Comparison of ENCODE assay signal across 7 cellular contexts in genomic region chr7:99312316-99313203, GRCh38. TPM values are rescaled to one million over a fixed set of nuclear protein-coding genes. Genes with fewer than 3 reads are reported as not detected.
A peak's percentile ranks its signal among the peaks of the same experiment; 100 is the strongest.
DNase-seq lines count a peak whose midpoint lies in the region; ATAC-seq and TF ChIP-seq lines count a peak whose summit lies in the region.

No MANE protein-coding gene starts in this region.

- DNase-seq in GM12864 (ENCODE audit: low read depth), result peak; percentile 25
- peak; percentile 92 for DNase-seq in NAMALWA (ENCODE audit: low spot score)
- DNase-seq in T-helper 22 cell (ENCODE audit: low read depth), result peak; percentile 18
- DNase-seq in anterior cingulate cortex (lab: John Stamatoyannopoulos, UW), result peak in 50 of 58 donors; percentile 4 to 84 (median 35)
- DNase-seq in hepatocyte (ENCODE audit: low spot score), result peak; percentile 83
- DNase-seq in smooth muscle cell (lab: John Stamatoyannopoulos, UW; ENCODE audit: unreplicated experiment), result peak; percentile 18

- H3K9me2 ChIP-seq in hepatocyte (replicated peaks; ENCODE audit: insufficient read depth), result no peaks in the 10 kb centered on the region

- H3K27ac ChIP-seq in hepatocyte (no peak overlapping the region), smooth muscle cell (ENCODE audit: low read depth) (no peak overlapping the region)

- H3F3A ChIP-seq in smooth muscle cell (ENCODE audit: low read depth), result no peaks in the 10 kb centered on the region

- TF ChIP-seq CTCF in GM12864 (IDR thresholded peaks at IDR 0.05; ENCODE audit: low read depth, low read length, missing control alignments), result peak; percentile 82
- TF ChIP-seq CTCF in hepatocyte (IDR thresholded peaks at IDR 0.05; ENCODE audit: poor library complexity), result peak; percentile 94
- TF ChIP-seq CTCF in smooth muscle cell (IDR thresholded peaks at IDR 0.05; ENCODE audit: borderline replicate concordance, insufficient read depth, poor library complexity, severe bottlenecking), result peak; percentile 86

- H3K36me3 ChIP-seq in hepatocyte (replicated peaks; ENCODE audit: insufficient read depth, low read depth), result no peaks in the 10 kb centered on the region
- no peaks in the 10 kb centered on the region for H3K36me3 ChIP-seq in smooth muscle cell (ENCODE audit: low read depth)

- WGBS in hepatocyte (ENCODE audit: low lambda C conversion rate, missing lambda C conversion rate), result 52% methylated on average over 16 of the region's 16 CpGs
- WGBS in smooth muscle cell (ENCODE audit: low lambda C conversion rate), result 53% methylated on average over 16 of the region's 16 CpGs

- ATAC-seq in HG03025 (IDR thresholded peaks at IDR 0.05; ENCODE audit: low FRiP score, unreplicated experiment), result no peak

- H4K20me1 ChIP-seq in hepatocyte (ENCODE audit: insufficient read depth, poor library complexity, severe bottlenecking), result no peaks in the 10 kb centered on the region
- H4K20me1 ChIP-seq in smooth muscle cell (ENCODE audit: low read depth), result no peaks in the 10 kb centered on the region

- peak overlapping the region; percentile 48 for H3K4me2 ChIP-seq in hepatocyte
- H3K4me2 ChIP-seq in smooth muscle cell, result no peak overlapping the region

- no peaks in the 10 kb centered on the region for H3K4me1 ChIP-seq in hepatocyte (ENCODE audit: insufficient read depth)
- no peaks in the 10 kb centered on the region for H3K4me1 ChIP-seq in smooth muscle cell (ENCODE audit: low read depth)

- H2AFZ ChIP-seq in hepatocyte (no peak overlapping the region), smooth muscle cell (ENCODE audit: low read depth) (no peak overlapping the region)

- H3K27me3 ChIP-seq in hepatocyte (no peaks in the 10 kb centered on the region), smooth muscle cell (ENCODE audit: low read depth) (no peaks in the 10 kb centered on the region)

- H3K4me3 ChIP-seq in GM12864 (ENCODE audit: low read depth, low read length), result peak overlapping the region; percentile 5; the same call in 1 of the 2 replicates
- H3K4me3 ChIP-seq in hepatocyte, result no peak overlapping the region
- no peak overlapping the region for H3K4me3 ChIP-seq in smooth muscle cell

- H3K79me2 ChIP-seq in hepatocyte, result no peaks in the 10 kb centered on the region
- H3K79me2 ChIP-seq in smooth muscle cell (ENCODE audit: low read depth), result no peaks in the 10 kb centered on the region

- no peak overlapping the region for H3K9ac ChIP-seq in smooth muscle cell (ENCODE audit: low read depth)

- H3K9me3 ChIP-seq in hepatocyte (ENCODE audit: low read depth) (no peaks in the 10 kb centered on the region), smooth muscle cell (replicated peaks; ENCODE audit: low read depth) (no peaks in the 10 kb centered on the region)

RNA-seq across cellular contexts. Expression of gene ARPC1A, which starts 13.1 kb away (rescaled TPM):
- total RNA-seq in hepatocyte (158 and 166 TPM in 2 replicates), smooth muscle cell (80.8 and 85.0 TPM in 2 replicates)
- polyA plus RNA-seq in hepatocyte (190 and 194 TPM in 2 replicates), smooth muscle cell (109 and 113 TPM in 2 replicates)

RNA-seq across cellular contexts. Expression of gene MYH16, which starts 39.9 kb away (rescaled TPM):
- total RNA-seq in hepatocyte (0.13 TPM in 1 of 2 replicates, not detected in the other), smooth muscle cell (not detected in 2 replicates)
- polyA plus RNA-seq in hepatocyte (not detected in 2 replicates), smooth muscle cell (not detected in 2 replicates)

Comparison
In these comparisons a context has a peak if more than half of its experiments do, and no peak if none do; other contexts are left out.
1. DNase-seq: peak in every context shown above with its lines; median percentile 92 in NAMALWA; 83 in hepatocyte; 35 in anterior cingulate cortex; 25 in GM12864; 18 in T-helper 22 cell; 18 in smooth muscle cell.